In genomic region chr22:49705631-49706352, GRCh38 we compare ENCODE assay signal across 22 cellular contexts.
DNase-seq lines count a peak whose midpoint lies in the region; ATAC-seq and TF ChIP-seq lines count a peak whose summit lies in the region.
"Had no signal": no experiment of that assay in that cellular context is flagged by ENCODE, and none has a peak within 500 bp of the region (broad histone marks: within the 10 kb centered on the region; RNA-seq: fewer than 3 reads in every experiment).

No MANE protein-coding gene starts in this region.

- intact Hi-C loops in adrenal gland (cut with DNase I), result no loop called here

- no peak overlapping the region for H3K4me2 ChIP-seq in GM23338

- H3K4me3 ChIP-seq in GM23338 (no peak overlapping the region), adrenal gland (no peak overlapping the region)
- H3K4me3 ChIP-seq: body of pancreas had no signal

- peaks cover 11% of the 10 kb centered on the region for H3K4me1 Mint-ChIP-seq in activated naive CD8-positive, alpha-beta T cell (ENCODE audit: low read depth)
- H3K4me1 Mint-ChIP-seq in activated naive CD8-positive, alpha-beta T cell treated with anti-CD3 and anti-CD28 coated beads for 36 hours, result no peaks in the 10 kb centered on the region
- H3K4me1 Mint-ChIP-seq in GM23338 (peaks cover 2% of the 10 kb centered on the region; the same call in 1 of the 3 replicates), WTC11 (peaks cover 7% of the 10 kb centered on the region)
- peaks cover 7 to 13% (median 11%) of the 10 kb centered on the region in 4 donors for H3K4me1 Mint-ChIP-seq in naive thymus-derived CD8-positive, alpha-beta T cell
- H3K4me1 Mint-ChIP-seq: IgD-negative memory B cell; memory B cell; stimulated activated effector memory CD8-positive, alpha-beta T cell treated with anti-CD3 and anti-CD28 coated beads, Interleukin-12 subunit alpha, Interleukin-12 subunit beta, amount 100 ng/mL, for 72 hours had no signal

- WGBS in adrenal gland, 4 donors, result 63 to 66% (median 64%) methylated on average over 20 to 23 of the region's 23 CpGs

- peaks cover 8% of the 10 kb centered on the region for H3K27me3 Mint-ChIP-seq in activated naive CD8-positive, alpha-beta T cell
- H3K27me3 Mint-ChIP-seq in activated naive CD8-positive, alpha-beta T cell treated with anti-CD3 and anti-CD28 coated beads for 36 hours, result peaks cover 35% of the 10 kb centered on the region
- H3K27me3 Mint-ChIP-seq in GM23338 (ENCODE audit: insufficient read depth, low read depth, poor library complexity) (peaks cover 4% of the 10 kb centered on the region), WTC11 (ENCODE audit: low read depth) (no peaks in the 10 kb centered on the region; the same call in 1 of the 2 replicates)
- H3K27me3 Mint-ChIP-seq in naive thymus-derived CD8-positive, alpha-beta T cell, result peaks cover 6 to 51% (median 28%) of the 10 kb centered on the region in 5 donors

- H3K9me3 ChIP-seq in adrenal gland (replicated peaks in 1 of 3), result no peaks in the 10 kb centered on the region
- H3K9me3 ChIP-seq: neutrophil had no signal

- no peak for DNase-seq in activated naive CD8-positive, alpha-beta T cell treated with anti-CD3 and anti-CD28 coated beads for 36 hours
- no peak for DNase-seq in GM23338 (ENCODE audit: low spot score)
- peak; percentile 14 for DNase-seq in WTC11 (ENCODE audit: low spot score)
- peak in 6 of 10 donors; percentile 18 to 50 (median 28) for DNase-seq in naive thymus-derived CD8-positive, alpha-beta T cell
- no peak for DNase-seq in adrenal gland
- DNase-seq in effector CD4-positive, alpha-beta T cell, result no peak
- DNase-seq: activated CD4-positive, alpha-beta memory T cell treated with anti-CD3 and anti-CD28 coated beads for 36 hours; activated CD4-positive, CD25-positive, alpha-beta regulatory T cell; body of pancreas; GDM1; left colon; NCI-H1105 treated with DMSO at 0.1 percent for 48 hours; NCI-H2081 treated with DMSO at 0.1 percent for 48 hours; NCI-H446; stimulated activated CD4-positive, alpha-beta T cell treated with anti-CD3 and anti-CD28 coated beads, Interleukin-2, amount 100 ng/mL, for 24 hours; T-helper 9 cell had no signal

- no peaks in the 10 kb centered on the region for H3K9me2 ChIP-seq in GM23338 (ENCODE audit: insufficient read depth)

- POLR2A ChIA-PET in WTC11 (lab: Charles Lee), result no interaction called here
- POLR2A ChIA-PET in naive thymus-derived CD8-positive, alpha-beta T cell (lab: Charles Lee), result interaction anchor here (0.6 kb wide), 1 partner anchor 111 kb away, joined by 5 read pairs; no protein-coding TSS in a partner anchor

- CTCF ChIA-PET in WTC11 (lab: Charles Lee), result no interaction called here

- no peaks in the 10 kb centered on the region for H3K27me3 ChIP-seq in GM23338 (ENCODE audit: insufficient read depth)
- peaks cover 43% of the 10 kb centered on the region for H3K27me3 ChIP-seq in adrenal gland

- H3K36me3 Mint-ChIP-seq in activated naive CD8-positive, alpha-beta T cell, result peaks cover 4% of the 10 kb centered on the region
- no peaks in the 10 kb centered on the region for H3K36me3 Mint-ChIP-seq in activated naive CD8-positive, alpha-beta T cell treated with anti-CD3 and anti-CD28 coated beads for 36 hours
- H3K36me3 Mint-ChIP-seq in GM23338 (ENCODE audit: low read depth), result peaks cover 5% of the 10 kb centered on the region; the same call in 2 of the 3 replicates
- H3K36me3 Mint-ChIP-seq in WTC11, result peaks cover 3% of the 10 kb centered on the region
- H3K36me3 Mint-ChIP-seq in naive thymus-derived CD8-positive, alpha-beta T cell, result peaks cover 0 to 15% (median 10%) of the 10 kb centered on the region in 3 donors
- H3K36me3 Mint-ChIP-seq: stimulated activated effector memory CD8-positive, alpha-beta T cell treated with anti-CD3 and anti-CD28 coated beads, Interleukin-12 subunit alpha, Interleukin-12 subunit beta, amount 100 ng/mL, for 72 hours had no signal

- H3K4me3 Mint-ChIP-seq in activated naive CD8-positive, alpha-beta T cell, result peak overlapping the region; percentile 70
- no peak overlapping the region for H3K4me3 Mint-ChIP-seq in activated naive CD8-positive, alpha-beta T cell treated with anti-CD3 and anti-CD28 coated beads for 36 hours
- no peak overlapping the region for H3K4me3 Mint-ChIP-seq in GM23338
- H3K4me3 Mint-ChIP-seq in WTC11, result no peak overlapping the region
- H3K4me3 Mint-ChIP-seq in naive thymus-derived CD8-positive, alpha-beta T cell, result peak overlapping the region in 9 of 10 donors; percentile 45 to 92 (median 69)
- H3K4me3 Mint-ChIP-seq: activated CD4-positive, alpha-beta memory T cell treated with anti-CD3 and anti-CD28 coated beads for 36 hours; memory B cell; stimulated activated effector memory CD8-positive, alpha-beta T cell treated with anti-CD3 and anti-CD28 coated beads, Interleukin-12 subunit alpha, Interleukin-12 subunit beta, amount 100 ng/mL, for 72 hours had no signal

- H3K79me2 ChIP-seq in GM23338 (replicated peaks; ENCODE audit: insufficient read depth), result no peaks in the 10 kb centered on the region

- H3K4me1 ChIP-seq in GM23338 (ENCODE audit: insufficient read depth) (no peaks in the 10 kb centered on the region), adrenal gland (replicated peaks in 1 of 2) (no peaks in the 10 kb centered on the region)
- H3K4me1 ChIP-seq: body of pancreas had no signal

- no peaks in the 10 kb centered on the region for H4K20me1 ChIP-seq in GM23338 (replicated peaks; ENCODE audit: insufficient read depth)

- peak overlapping the region; percentile 64 for H3K27ac Mint-ChIP-seq in activated naive CD8-positive, alpha-beta T cell
- H3K27ac Mint-ChIP-seq in activated naive CD8-positive, alpha-beta T cell treated with anti-CD3 and anti-CD28 coated beads for 36 hours, result no peak overlapping the region
- H3K27ac Mint-ChIP-seq in GM23338 (no peak overlapping the region), WTC11 (no peak overlapping the region)
- peak overlapping the region in 4 of 10 donors; percentile 60 to 80 (median 72) for H3K27ac Mint-ChIP-seq in naive thymus-derived CD8-positive, alpha-beta T cell
- H3K27ac Mint-ChIP-seq: activated CD4-positive, alpha-beta memory T cell treated with anti-CD3 and anti-CD28 coated beads for 36 hours; IgD-negative memory B cell; memory B cell; stimulated activated effector memory CD8-positive, alpha-beta T cell treated with anti-CD3 and anti-CD28 coated beads, Interleukin-12 subunit alpha, Interleukin-12 subunit beta, amount 100 ng/mL, for 72 hours had no signal

- H3K36me3 ChIP-seq in GM23338 (ENCODE audit: insufficient read depth) (no peaks in the 10 kb centered on the region), adrenal gland (replicated peaks in 1 of 2) (no peaks in the 10 kb centered on the region)
- H3K36me3 ChIP-seq: neutrophil had no signal

- H3K9me3 Mint-ChIP-seq in activated naive CD8-positive, alpha-beta T cell (ENCODE audit: low read depth), result peaks cover 3% of the 10 kb centered on the region
- peaks cover 9% of the 10 kb centered on the region for H3K9me3 Mint-ChIP-seq in activated naive CD8-positive, alpha-beta T cell treated with anti-CD3 and anti-CD28 coated beads for 36 hours
- peaks cover 17% of the 10 kb centered on the region for H3K9me3 Mint-ChIP-seq in GM23338
- peaks cover 23% of the 10 kb centered on the region for H3K9me3 Mint-ChIP-seq in WTC11
- H3K9me3 Mint-ChIP-seq in naive thymus-derived CD8-positive, alpha-beta T cell, result peaks cover 0 to 33% (median 8%) of the 10 kb centered on the region in 9 donors

- ATAC-seq in GM23338 (peak; percentile 75), WTC11 (peak; percentile 38; the same call in 1 of the 2 replicates)
- peak in 1 of 2 donors; percentile 94 for ATAC-seq in naive thymus-derived CD8-positive, alpha-beta T cell
- ATAC-seq: body of pancreas; Right ventricle myocardium inferior; stimulated activated effector memory CD8-positive, alpha-beta T cell treated with anti-CD3 and anti-CD28 coated beads, Interleukin-12 subunit alpha, Interleukin-12 subunit beta, amount 100 ng/mL, for 72 hours had no signal

- no peak for TF ChIP-seq CTCF in GM23338 (conservative IDR thresholded peaks at IDR 0.05; ENCODE audit: low read depth in 2 of 2)
- no peak for TF ChIP-seq CTCF in WTC11 (IDR thresholded peaks at IDR 0.05)
- no peak for TF ChIP-seq CTCF in adrenal gland (IDR thresholded peaks at IDR 0.05)

- no peak overlapping the region for H3K27ac ChIP-seq in GM23338 (ENCODE audit: low read depth)
- H3K27ac ChIP-seq in adrenal gland, result no peak overlapping the region
- H3K27ac ChIP-seq: body of pancreas, neutrophil had no signal

- no peak overlapping the region for H2AFZ ChIP-seq in GM23338

- no peaks in the 10 kb centered on the region for H3F3A ChIP-seq in GM23338 (replicated peaks; ENCODE audit: low read depth)

- no peak for TF ChIP-seq POLR2A in adrenal gland (IDR thresholded peaks at IDR 0.05)

TF ChIP-seq in GM23338, 12 proteins besides CTCF, POLR2A, EP300 and RAD21 (continues in another document):
- TF ChIP-seq CREB1 (CRISPR knock-in tag; IDR thresholded peaks at IDR 0.05; ENCODE audit: low read depth), result no peak
- no peak for TF ChIP-seq ZNF331 (CRISPR knock-in tag; IDR thresholded peaks at IDR 0.05; ENCODE audit: low read depth)
- no peak for TF ChIP-seq STAT1 (IDR thresholded peaks at IDR 0.05; ENCODE audit: unreplicated experiment)
- no peak for TF ChIP-seq POLR2AphosphoS5 (IDR thresholded peaks at IDR 0.05; ENCODE audit: low read depth)
- no peak for TF ChIP-seq ETS1 (IDR thresholded peaks at IDR 0.05)

TF ChIP-seq in WTC11, 78 proteins besides CTCF, POLR2A, EP300 and RAD21 (continues in another document):
- TF ChIP-seq AR (CRISPR knock-in tag; IDR thresholded peaks at IDR 0.05), result no peak

Comparison
In these comparisons a context has a peak if more than half of its experiments do, and no peak if none do; other contexts are left out.
1. H3K4me3 Mint-ChIP-seq: peak in activated naive CD8-positive, alpha-beta T cell (single experiment) and naive thymus-derived CD8-positive, alpha-beta T cell (9 of 10); none in activated naive CD8-positive, alpha-beta T cell treated with anti-CD3 and anti-CD28 coated beads for 36 hours (single experiment), GM23338 (single experiment) and WTC11 (single experiment).
2. DNase-seq: peak in WTC11 (single experiment) and naive thymus-derived CD8-positive, alpha-beta T cell (6 of 10); none in activated naive CD8-positive, alpha-beta T cell treated with anti-CD3 and anti-CD28 coated beads for 36 hours (single experiment), GM23338 (single experiment), adrenal gland (0 of 7) and effector CD4-positive, alpha-beta T cell (single experiment).